17 cellular contexts compared by ENCODE assay signal in genomic region chr6:110356778-110357177, GRCh38. TPM values are rescaled to one million over a fixed set of nuclear protein-coding genes. Genes with fewer than 3 reads are reported as not detected.
DNase-seq lines count a peak whose midpoint lies in the region; ATAC-seq and TF ChIP-seq lines count a peak whose summit lies in the region.
"Had no signal": no experiment of that assay in that cellular context is flagged by ENCODE, and none has a peak within 500 bp of the region (broad histone marks: within the 10 kb centered on the region; RNA-seq: fewer than 3 reads in every experiment).

No MANE protein-coding gene starts in this region.

- no peak overlapping the region for H3K4me2 ChIP-seq in mesenchymal stem cell (ENCODE audit: low read length, poor library complexity, severe bottlenecking)

- H3K36me3 ChIP-seq in lower lobe of right lung (no peaks in the 10 kb centered on the region), stomach smooth muscle (ENCODE audit: control insufficient read depth in 2 of 2, insufficient read depth in 2 of 2, low read length in 2 of 2) (no peaks in the 10 kb centered on the region), Peyer's patch (no peaks in the 10 kb centered on the region), mesenchymal stem cell (ENCODE audit: control insufficient read depth in 1 of 2, insufficient read depth in 2 of 2, low read depth in 1 of 2, low read length in 2 of 2) (no peaks in the 10 kb centered on the region)
- H3K36me3 ChIP-seq: neutrophil had no signal

- H2BK120ac ChIP-seq in mesenchymal stem cell (ENCODE audit: low read depth, low read length): no peak overlapping the region

- peaks cover 2% of the 10 kb centered on the region for H3K4me1 Mint-ChIP-seq in activated CD4-positive, alpha-beta T cell treated with anti-CD3 and anti-CD28 coated beads, Interleukin-2, amount 10 ng/mL, durations not matched to agents 24 days and 14 days

- H3K36me3 Mint-ChIP-seq in activated CD4-positive, alpha-beta T cell treated with anti-CD3 and anti-CD28 coated beads, Interleukin-2, amount 10 ng/mL, durations not matched to agents 24 days and 14 days (ENCODE audit: low read depth): no peaks in the 10 kb centered on the region

- TF ChIP-seq CTCF in lower lobe of right lung (IDR thresholded peaks at IDR 0.05) (no peak), Peyer's patch (IDR thresholded peaks at IDR 0.05) (no peak)

- no peak overlapping the region for H3K27ac Mint-ChIP-seq in activated CD4-positive, alpha-beta T cell treated with anti-CD3 and anti-CD28 coated beads, Interleukin-2, amount 10 ng/mL, durations not matched to agents 24 days and 14 days

- H3K14ac ChIP-seq in mesenchymal stem cell (ENCODE audit: low read length in 2 of 2): no peak overlapping the region

- H3K27me3 ChIP-seq in lower lobe of right lung (ENCODE audit: low read depth) (peaks cover 26% of the 10 kb centered on the region), stomach smooth muscle (ENCODE audit: control insufficient read depth in 1 of 2, insufficient read depth in 2 of 2, low read length in 2 of 2) (no peaks in the 10 kb centered on the region), Peyer's patch (no peaks in the 10 kb centered on the region), mesenchymal stem cell (ENCODE audit: control insufficient read depth in 1 of 2, insufficient read depth in 1 of 2, low read length in 2 of 2) (peaks cover 41 to 52% of the 10 kb centered on the region in 2 experiments)

- H2BK12ac ChIP-seq in mesenchymal stem cell (ENCODE audit: low read length in 2 of 2): no peak overlapping the region

- no peak overlapping the region for H2BK15ac ChIP-seq in mesenchymal stem cell (ENCODE audit: low read depth, poor library complexity, severe bottlenecking)

- peaks cover 56% of the 10 kb centered on the region for H3K27me3 Mint-ChIP-seq in activated CD4-positive, alpha-beta T cell treated with anti-CD3 and anti-CD28 coated beads, Interleukin-2, amount 10 ng/mL, durations not matched to agents 24 days and 14 days

- no peaks in the 10 kb centered on the region for H3K9me3 ChIP-seq in lower lobe of right lung
- no peaks in the 10 kb centered on the region for H3K9me3 ChIP-seq in stomach smooth muscle (ENCODE audit: control insufficient read depth in 2 of 2, low read length in 2 of 2)
- H3K9me3 ChIP-seq in Peyer's patch: no peaks in the 10 kb centered on the region
- H3K9me3 ChIP-seq in mesenchymal stem cell (ENCODE audit: control insufficient read depth, low read length): no peaks in the 10 kb centered on the region
- H3K9me3 ChIP-seq: neutrophil had no signal

- no peak for TF ChIP-seq POLR2A in Peyer's patch (IDR thresholded peaks at IDR 0.05)

- peak overlapping the region; percentile 6 for H3K4me3 Mint-ChIP-seq in activated CD4-positive, alpha-beta T cell treated with anti-CD3 and anti-CD28 coated beads, Interleukin-2, amount 10 ng/mL, durations not matched to agents 24 days and 14 days

- no peak overlapping the region for H4K8ac ChIP-seq in mesenchymal stem cell (ENCODE audit: low read length)

- no peak for DNase-seq in activated CD4-positive, alpha-beta T cell treated with anti-CD3 and anti-CD28 coated beads, Interleukin-2, amount 10 ng/mL, durations not matched to agents 24 days and 14 days
- DNase-seq in activated CD4-positive, alpha-beta T cell treated with anti-CD3 and anti-CD28 coated beads for 1 hour: no peak
- no peak for DNase-seq in lower lobe of right lung
- DNase-seq in Peyer's patch: no peak
- DNase-seq in NCI-H748 treated with DMSO at 0.1 percent for 48 hours (lab: John Stamatoyannopoulos, UW): no peak
- DNase-seq in mesenchymal stem cell: no peak
- DNase-seq: activated CD4-positive, CD25-positive, alpha-beta regulatory T cell treated with anti-CD3 and anti-CD28 coated beads, Interleukin-2, amount 50 U/mL, for 72 hours; amniotic stem cell; DND-41; NCI-H510A; Right ventricle myocardium superior; stimulated activated naive CD4-positive, alpha-beta T cell treated with Interleukin-2 at 50 U/mL for 16 hours had no signal

- no peak for ATAC-seq in lower lobe of right lung
- ATAC-seq: esophagus mucosa had no signal

- H3K4me3 ChIP-seq in lower lobe of right lung (peak overlapping the region; percentile 63), stomach smooth muscle (ENCODE audit: low read length in 2 of 2) (peak overlapping the region; percentile 81 to 87), Peyer's patch (peak overlapping the region in 1 of 4 donors; percentile 63), mesenchymal stem cell (ENCODE audit: insufficient read depth in 1 of 2, low read depth in 1 of 2, low read length in 2 of 2) (no peak overlapping the region)

- no peak overlapping the region for H3K18ac ChIP-seq in mesenchymal stem cell (ENCODE audit: low read depth in 1 of 2, low read length in 2 of 2)

- WGBS in mesenchymal stem cell: 76% methylated on average over 15 of the region's 15 CpGs

- no peak overlapping the region for H2AFZ ChIP-seq in mesenchymal stem cell (ENCODE audit: low read depth, low read length)

- H3K79me1 ChIP-seq in mesenchymal stem cell (replicated peaks; ENCODE audit: low read length, poor library complexity, severe bottlenecking): no peaks in the 10 kb centered on the region

- no peak overlapping the region for H3K4ac ChIP-seq in mesenchymal stem cell (ENCODE audit: low read depth in 1 of 2, low read length in 2 of 2)

- H3K23ac ChIP-seq in mesenchymal stem cell (ENCODE audit: low read length in 2 of 2): peak overlapping the region in 1 of 2 experiments; percentile 14

- no peak overlapping the region for H2BK5ac ChIP-seq in mesenchymal stem cell (ENCODE audit: low read depth, low read length, poor library complexity, severe bottlenecking)

- intact Hi-C loops in activated CD4-positive, alpha-beta T cell treated with anti-CD3 and anti-CD28 coated beads, Interleukin-2, amount 10 ng/mL, durations not matched to agents 24 days and 14 days (cut with micrococcal nuclease): no loop called here
- intact Hi-C loops in lower lobe of right lung (cut with DNase I): no loop called here

- H3K9ac ChIP-seq in stomach smooth muscle (ENCODE audit: low read length in 2 of 2) (peak overlapping the region; percentile 85 to 94), mesenchymal stem cell (ENCODE audit: low read length) (no peak overlapping the region)

- no peak overlapping the region for H4K91ac ChIP-seq in mesenchymal stem cell (ENCODE audit: low read length)

- H3K9me3 Mint-ChIP-seq in activated CD4-positive, alpha-beta T cell treated with anti-CD3 and anti-CD28 coated beads, Interleukin-2, amount 10 ng/mL, durations not matched to agents 24 days and 14 days: no peaks in the 10 kb centered on the region

- H3K4me1 ChIP-seq in lower lobe of right lung (peaks cover 17% of the 10 kb centered on the region), stomach smooth muscle (ENCODE audit: control insufficient read depth, insufficient read depth, low read length) (peaks cover 57% of the 10 kb centered on the region), Peyer's patch (peaks cover 0 to 15% (median 0%) of the 10 kb centered on the region in 4 donors), mesenchymal stem cell (ENCODE audit: control insufficient read depth, insufficient read depth, low read depth, low read length) (peaks cover 11% of the 10 kb centered on the region)

- H3K27ac ChIP-seq in angular gyrus (ENCODE audit: low read depth, low read length) (peak overlapping the region; percentile 79), lower lobe of right lung (no peak overlapping the region), stomach smooth muscle (ENCODE audit: low read length) (peak overlapping the region; percentile 96), Peyer's patch (peak overlapping the region in 2 of 4 donors; percentile 77 to 89), mesenchymal stem cell (ENCODE audit: low read length, poor library complexity, severe bottlenecking) (no peak overlapping the region)
- H3K27ac ChIP-seq: neutrophil had no signal

- H2AK5ac ChIP-seq in mesenchymal stem cell (ENCODE audit: low read length, severe bottlenecking): no peak overlapping the region

RNA-seq across cellular contexts. Expression of gene METTL24, which starts 1.4 kb away (rescaled TPM):
- total RNA-seq in activated CD4-positive, alpha-beta T cell treated with anti-CD3 and anti-CD28 coated beads, Interleukin-2, amount 10 ng/mL, durations not matched to agents 24 days and 14 days: not detected in 2 replicates
- 2.8 TPM for total RNA-seq in lower lobe of right lung
- 10 to 100 TPM in 1 of 4 donors, 1 to 10 TPM in 3; 3.9 to 11.2 (median 6.8) TPM for total RNA-seq in Peyer's patch
- polyA plus RNA-seq in mesenchymal stem cell (2013, experiment 1 of 2): 0.25 TPM
- 0.26 TPM for polyA plus RNA-seq in mesenchymal stem cell (2013, experiment 2 of 2)
- total RNA-seq: esophagus mucosa had no signal
- polyA plus RNA-seq: AG04450 had no signal

RNA-seq across cellular contexts. Expression of gene DDO, which starts 58.6 kb away (rescaled TPM):
- not detected in 2 replicates for total RNA-seq in activated CD4-positive, alpha-beta T cell treated with anti-CD3 and anti-CD28 coated beads, Interleukin-2, amount 10 ng/mL, durations not matched to agents 24 days and 14 days
- total RNA-seq in lower lobe of right lung (10.8 TPM), Peyer's patch (1 to 10 TPM; 3.3 to 9.8 (median 4.0) TPM)
- polyA plus RNA-seq in mesenchymal stem cell (2013, experiment 1 of 2): 0.01 TPM
- not detected for polyA plus RNA-seq in mesenchymal stem cell (2013, experiment 2 of 2)

Comparison
In these comparisons a context has a peak if more than half of its experiments do, and no peak if none do; other contexts are left out.
1. H3K27ac ChIP-seq: peak in angular gyrus (single experiment) and stomach smooth muscle (single experiment); none in lower lobe of right lung (single experiment) and mesenchymal stem cell (single experiment).
2. H3K4me3 ChIP-seq: peak in lower lobe of right lung (single experiment) and stomach smooth muscle (2 of 2); none in mesenchymal stem cell (0 of 2).